Comparison of ENCODE assay signal across 7 cellular contexts in the genomic region with DNA sequence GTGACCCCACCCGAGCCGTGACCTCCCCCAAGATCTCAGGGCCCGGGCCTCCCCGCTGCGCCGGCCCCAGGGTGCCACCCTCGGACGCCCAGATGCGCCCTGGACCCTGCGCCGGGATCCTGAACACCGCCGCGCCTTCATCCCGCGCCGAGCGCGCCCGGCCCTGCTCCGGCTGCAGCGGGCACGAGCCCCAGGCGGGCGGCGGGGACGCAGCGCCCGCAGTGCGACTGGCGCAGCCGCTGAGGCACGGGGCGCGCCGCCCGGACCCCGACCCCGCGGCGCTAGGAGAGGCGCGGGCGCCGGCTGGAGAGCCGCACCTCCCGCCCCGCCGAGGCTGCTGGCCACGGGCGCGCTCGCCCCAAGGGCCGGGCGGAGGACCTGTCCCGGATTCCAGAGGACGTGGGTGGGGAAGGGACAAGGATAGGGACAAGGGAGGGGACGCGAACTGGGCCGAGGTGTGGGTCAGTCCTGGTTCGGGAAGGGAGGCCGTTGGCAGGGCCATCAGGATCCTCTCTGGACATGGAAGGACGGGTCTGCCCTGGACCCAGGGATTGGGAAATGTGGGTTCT. TPM values are rescaled to one million over a fixed set of nuclear protein-coding genes. Genes with fewer than 3 reads are reported as not detected.
DNase-seq lines count a peak whose midpoint lies in the region; TF ChIP-seq lines count a peak whose summit lies in the region.

No MANE protein-coding gene starts in this region.

- CTCF ChIA-PET in HEK293 (lab: Yijun Ruan, JAX), result no interaction called here
- CTCF ChIA-PET in activated CD4-positive, alpha-beta memory T cell treated with anti-CD3 and anti-CD28 coated beads for 36 hours (lab: Charles Lee), result no interaction called here

- peak overlapping the region; percentile 89 for H3K4me3 Mint-ChIP-seq in activated CD4-positive, alpha-beta memory T cell treated with anti-CD3 and anti-CD28 coated beads for 36 hours
- H3K4me3 Mint-ChIP-seq in glutamatergic neuron (ENCODE audit: unreplicated experiment), result peak overlapping the region; percentile 82

- H3K36me3 ChIP-seq in HEK293 (ENCODE audit: control insufficient read depth in 2 of 2, insufficient read depth in 1 of 2, low read length in 2 of 2), result no peaks in the 10 kb centered on the region

- H3K9me3 Mint-ChIP-seq in activated CD4-positive, alpha-beta memory T cell treated with anti-CD3 and anti-CD28 coated beads for 36 hours, result no peaks in the 10 kb centered on the region
- peaks cover 20% of the 10 kb centered on the region for H3K9me3 Mint-ChIP-seq in glutamatergic neuron (ENCODE audit: unreplicated experiment)

- 0 out of 2 replicates have a peak, but pooled peaks cover 2% of the 10 kb centered on the region for H3K4me1 ChIP-seq in HEK293 (ENCODE audit: control insufficient read depth, insufficient read depth, low read length)

- H3K27ac ChIP-seq in HEK293 (ENCODE audit: extremely low read depth, low read depth, low read length) (no peak overlapping the region), skin epidermis (peak overlapping the region in 17 of 21 experiments; percentile 15 to 83 (median 70))

- no peak for TF ChIP-seq CTCF in HEK293 (tag by site-specific recombination; IDR thresholded peaks at IDR 0.05)
- no peak for TF ChIP-seq CTCF in glutamatergic neuron (IDR thresholded peaks at IDR 0.05; ENCODE audit: partially characterized antibody, unreplicated experiment)

- H3K36me3 Mint-ChIP-seq in activated CD4-positive, alpha-beta memory T cell treated with anti-CD3 and anti-CD28 coated beads for 36 hours, result peaks cover 2% of the 10 kb centered on the region
- H3K36me3 Mint-ChIP-seq in glutamatergic neuron (ENCODE audit: unreplicated experiment), result peaks cover 6% of the 10 kb centered on the region

- peaks cover 48% of the 10 kb centered on the region for H3K4me1 Mint-ChIP-seq in activated CD4-positive, alpha-beta memory T cell treated with anti-CD3 and anti-CD28 coated beads for 36 hours (ENCODE audit: low read depth)
- H3K4me1 Mint-ChIP-seq in glutamatergic neuron (ENCODE audit: low read depth, unreplicated experiment), result peaks cover 11% of the 10 kb centered on the region

- POLR2A ChIA-PET in HEK293 (lab: Yijun Ruan, JAX), result no interaction called here
- POLR2A ChIA-PET in activated CD4-positive, alpha-beta memory T cell treated with anti-CD3 and anti-CD28 coated beads for 36 hours (lab: Charles Lee), result no interaction called here

- intact Hi-C loops in activated CD4-positive, alpha-beta memory T cell treated with anti-CD3 and anti-CD28 coated beads for 36 hours (cut with micrococcal nuclease), result loop anchor here (5.0 to 10.0 kb wide), 3 partner anchors 412 to 695 kb away; partner anchors contain the start of genes GRK4, NELFA, NOP14 and TACC3

- in situ Hi-C loops in KBM-7 (cut with MboI; ENCODE audit: low pct_unique_long_range_greater_than_20kb, low sequenced_read_pairs), result no loop called here

- peak overlapping the region; percentile 74 for H3K27ac Mint-ChIP-seq in activated CD4-positive, alpha-beta memory T cell treated with anti-CD3 and anti-CD28 coated beads for 36 hours
- no peak overlapping the region for H3K27ac Mint-ChIP-seq in glutamatergic neuron (ENCODE audit: unreplicated experiment)

- H3K27me3 Mint-ChIP-seq in activated CD4-positive, alpha-beta memory T cell treated with anti-CD3 and anti-CD28 coated beads for 36 hours, result peaks cover 12% of the 10 kb centered on the region
- H3K27me3 Mint-ChIP-seq in glutamatergic neuron (ENCODE audit: unreplicated experiment), result peaks cover 34% of the 10 kb centered on the region

- H3K4me3 ChIP-seq in HEK293 (ENCODE audit: low read depth, low read length), result peak overlapping the region; percentile 32
- peak overlapping the region; percentile 44 to 65 (median 52) for H3K4me3 ChIP-seq in skin epidermis

- H3K9me3 ChIP-seq in HEK293 (ENCODE audit: control insufficient read depth, insufficient read depth, low read depth, low read length), result no peaks in the 10 kb centered on the region

- DNase-seq in activated CD4-positive, alpha-beta memory T cell treated with anti-CD3 and anti-CD28 coated beads for 36 hours, result peak; percentile 41
- DNase-seq in glutamatergic neuron (peak; percentile 51), KBM-7 (no peak), amygdala (lab: John Stamatoyannopoulos, UW) (no peak)
- no peak for DNase-seq in central memory CD4-positive, alpha-beta T cell

TF ChIP-seq in HEK293, 187 proteins besides CTCF, POLR2A, EP300 and RAD21:
- no peak for TF ChIP-seq ZNF521 (tag by site-specific recombination; IDR thresholded peaks at IDR 0.05)
- TF ChIP-seq ZBTB26 (tag by site-specific recombination; optimal IDR thresholded peaks at IDR 0.05), result peak; percentile 13

RNA-seq across cellular contexts. Expression of gene ZFYVE28, which starts 1.2 kb away (rescaled TPM):
- 10 to 100 TPM; 19.7 to 20.0 TPM for total RNA-seq in activated CD4-positive, alpha-beta memory T cell treated with anti-CD3 and anti-CD28 coated beads for 36 hours
- 4.8 TPM for total RNA-seq in glutamatergic neuron (ENCODE audit: unreplicated experiment)

RNA-seq across cellular contexts. Expression of gene CFAP99, which starts 1.5 kb away (rescaled TPM):
- not detected for total RNA-seq in activated CD4-positive, alpha-beta memory T cell treated with anti-CD3 and anti-CD28 coated beads for 36 hours
- not detected for total RNA-seq in glutamatergic neuron (ENCODE audit: unreplicated experiment)

RNA-seq across cellular contexts. Expression of gene RNF4, which starts 51.6 kb away (rescaled TPM):
- 10 to 100 TPM; 84.6 to 90.3 TPM for total RNA-seq in activated CD4-positive, alpha-beta memory T cell treated with anti-CD3 and anti-CD28 coated beads for 36 hours
- 73.6 TPM for total RNA-seq in glutamatergic neuron (ENCODE audit: unreplicated experiment)

Comparison
In these comparisons a context has a peak if more than half of its experiments do, and no peak if none do; other contexts are left out.
1. DNase-seq: peak in activated CD4-positive, alpha-beta memory T cell treated with anti-CD3 and anti-CD28 coated beads for 36 hours (single experiment) and glutamatergic neuron (single experiment); none in KBM-7 (single experiment), amygdala (0 of 56) and central memory CD4-positive, alpha-beta T cell (single experiment).